19 cellular contexts compared by ENCODE assay signal in the genomic region with DNA sequence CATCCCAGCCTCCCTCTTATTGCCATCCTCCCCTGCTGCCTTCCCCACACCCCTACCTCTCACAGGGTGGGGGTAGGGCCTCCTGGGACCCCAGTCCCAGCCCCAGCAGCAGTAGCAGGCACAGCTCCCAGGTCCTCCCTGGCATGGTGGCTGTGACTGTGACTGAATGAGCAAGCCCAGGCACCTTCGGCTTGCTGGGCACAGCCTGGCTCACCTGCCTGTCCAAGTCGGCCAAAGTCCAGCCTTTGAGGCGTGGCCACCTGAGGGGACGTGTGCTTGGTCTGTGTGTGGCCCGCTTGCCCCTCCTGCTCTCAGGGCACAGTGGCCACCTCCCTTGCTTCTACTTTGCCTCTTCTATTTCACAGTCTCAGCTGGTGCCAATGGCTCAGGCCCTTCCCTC. TPM values are rescaled to one million over a fixed set of nuclear protein-coding genes. Genes with fewer than 3 reads are reported as not detected.
DNase-seq lines count a peak whose midpoint lies in the region; ATAC-seq and TF ChIP-seq lines count a peak whose summit lies in the region.
"Had no signal": no experiment of that assay in that cellular context is flagged by ENCODE, and none has a peak within 500 bp of the region (broad histone marks: within the 10 kb centered on the region; RNA-seq: fewer than 3 reads in every experiment).

TREH (minus strand) TSS at position 168 of the 400 bp plus-strand sequence; CDS start at position 145, 23 bp downstream.

- peak within 1 kb of the TSS; percentile 97 for H2AFZ ChIP-seq in HCT116 (ENCODE audit: low read depth, low read length, poor library complexity, severe bottlenecking)

- no peaks in the 10 kb centered on the region for H3K79me2 ChIP-seq in HCT116 (ENCODE audit: insufficient read depth, low read length)

- H3K4me2 ChIP-seq in HCT116 (ENCODE audit: low read length): peak within 1 kb of the TSS; percentile 75

- no peaks in the 10 kb centered on the region for H3K27me3 ChIP-seq in HCT116 (ENCODE audit: insufficient read depth, low read length)
- H3K27me3 ChIP-seq in body of pancreas: no peaks in the 10 kb centered on the region
- H3K27me3 ChIP-seq in lung (ENCODE audit: control insufficient read depth, insufficient read depth): no peaks in the 10 kb centered on the region
- H3K27me3 ChIP-seq: BLaER1 treated with 17β-estradiol and CSF1 and Interleukin-3, amounts not matched to agents 10 nM and 100 nM; cardiac muscle cell; SJCRH30 had no signal

- no peak for TF ChIP-seq RAD21 in HCT116 (IDR thresholded peaks at IDR 0.05; ENCODE audit: low read depth)

- peaks cover 0 to 4% of the 10 kb centered on the region in 2 experiments; a peak in 2 of 4 replicates for H3K9me3 ChIP-seq in HCT116 (ENCODE audit: control insufficient read depth in 1 of 2, insufficient read depth in 1 of 2, low read depth in 1 of 2, low read length in 2 of 2)
- H3K9me3 ChIP-seq in body of pancreas: no peaks in the 10 kb centered on the region
- H3K9me3 ChIP-seq in lung (ENCODE audit: control insufficient read depth in 2 of 2, insufficient read depth in 1 of 2, low read length in 1 of 2): peaks cover 0 to 2% of the 10 kb centered on the region in 2 donors
- H3K9me3 ChIP-seq: SJCRH30 had no signal

- ATAC-seq in HCT116 (peak; percentile 42), body of pancreas (peak; percentile 98), lung (ENCODE audit: insufficient read depth, low FRiP score) (peak; percentile 19)
- peak; percentile 11 for ATAC-seq in stimulated activated effector memory CD8-positive, alpha-beta T cell treated with anti-CD3 and anti-CD28 coated beads, Interleukin-12 subunit alpha, Interleukin-12 subunit beta, amount 100 ng/mL, for 72 hours
- ATAC-seq: activated CD4-positive, alpha-beta T cell treated with anti-CD3 and anti-CD28 coated beads for 36 hours had no signal

- no peaks in the 10 kb centered on the region for H3K9me2 ChIP-seq in HCT116 (ENCODE audit: insufficient read depth)

- no peak for TF ChIP-seq POLR2A in HCT116 (IDR thresholded peaks at IDR 0.05; ENCODE audit: borderline replicate concordance, extremely low read depth, insufficient read depth, insufficient read length)
- TF ChIP-seq POLR2A in body of pancreas (IDR thresholded peaks at IDR 0.05): peak; percentile 12 to 78 (median 59)

- H3K4me1 ChIP-seq in HCT116 (ENCODE audit: control insufficient read depth in 1 of 2, insufficient read depth in 2 of 2, low read length in 2 of 2) (peaks cover 9 to 15% of the 10 kb centered on the region in 2 experiments), body of pancreas (peaks cover 14% of the 10 kb centered on the region), lung (ENCODE audit: control insufficient read depth in 2 of 2, insufficient read depth in 2 of 2, low read length in 2 of 2) (no peaks in the 10 kb centered on the region)
- H3K4me1 ChIP-seq: SJCRH30 had no signal

- POLR2A ChIA-PET in HCT116 (lab: Charles Lee): interaction anchor here (1.2 kb wide), 1 partner anchor 9 kb away, joined by 4 read pairs; no protein-coding TSS in a partner anchor

- RAD21 ChIA-PET in HCT116 (lab: Charles Lee; ENCODE audit: low non-redundant PET in 1 of 2, low total read pairs in 2 of 2, uncharacterized antibody in 2 of 2, unreplicated experiment in 2 of 2): no interaction called here

- H3K36me3 Mint-ChIP-seq in stimulated activated effector memory CD8-positive, alpha-beta T cell treated with anti-CD3 and anti-CD28 coated beads, Interleukin-12 subunit alpha, Interleukin-12 subunit beta, amount 100 ng/mL, for 72 hours: no peaks in the 10 kb centered on the region

- peak within 1 kb of the TSS in 1 of 2 experiments; percentile 44; a peak in 2 of 4 replicates for H3K4me3 ChIP-seq in HCT116 (replicated peaks in 1 of 2; ENCODE audit: low read depth in 1 of 2, low read length in 2 of 2)
- no peak within 1 kb of the TSS for H3K4me3 ChIP-seq in body of pancreas
- H3K4me3 ChIP-seq in lung: no peak within 1 kb of the TSS
- H3K4me3 ChIP-seq: BLaER1 treated with 17β-estradiol and CSF1 and Interleukin-3, amounts not matched to agents 10 nM and 100 nM; cardiac muscle cell; SJCRH30 had no signal

- intact Hi-C loops in HCT116 (cut with micrococcal nuclease): no loop called here
- intact Hi-C loops in body of pancreas (cut with DNase I): no loop called here

- DNase-seq in HCT116 (ENCODE audit: low read depth, low spot score) (no peak), body of pancreas (peak; percentile 85 to 93 (median 87)), lung (ENCODE audit: low spot score) (no peak), NCI-H446 treated with DMSO at 0.1 percent for 48 hours (lab: John Stamatoyannopoulos, UW) (no peak), activated T-cell treated with anti-CD3 and anti-CD28 coated beads for 4 hours (no peak)
- DNase-seq in stimulated activated effector memory CD8-positive, alpha-beta T cell treated with anti-CD3 and anti-CD28 coated beads, Interleukin-12 subunit alpha, Interleukin-12 subunit beta, amount 100 ng/mL, for 72 hours (ENCODE audit: low spot score in 2 of 2): no peak
- DNase-seq in activated CD4-positive, alpha-beta T cell treated with anti-CD3 and anti-CD28 coated beads, Interleukin-2, amount 50 U/mL, for 1 hour: no peak
- DNase-seq: activated CD4-positive, alpha-beta T cell treated with anti-CD3 and anti-CD28 coated beads for 36 hours; DMS79 treated with DMSO at 0.1 percent for 48 hours; foreskin melanocyte; KG1; NCI-H1105 treated with DMSO at 0.1 percent for 48 hours; NK-92 treated with Interleukin-12 subunit alpha and Interleukin-12 subunit beta, amount 100 ng/mL, for 24 hours; SJCRH30; stimulated activated CD4-positive, alpha-beta T cell treated with anti-CD3 and anti-CD28 coated beads, Interleukin-15, amount 100 ng/mL, for 24 hours had no signal

- H3K9me3 Mint-ChIP-seq in stimulated activated effector memory CD8-positive, alpha-beta T cell treated with anti-CD3 and anti-CD28 coated beads, Interleukin-12 subunit alpha, Interleukin-12 subunit beta, amount 100 ng/mL, for 72 hours: no peaks in the 10 kb centered on the region

- no peaks in the 10 kb centered on the region for H3K4me1 Mint-ChIP-seq in stimulated activated effector memory CD8-positive, alpha-beta T cell treated with anti-CD3 and anti-CD28 coated beads, Interleukin-12 subunit alpha, Interleukin-12 subunit beta, amount 100 ng/mL, for 72 hours
- H3K4me1 Mint-ChIP-seq: activated CD4-positive, alpha-beta T cell treated with anti-CD3 and anti-CD28 coated beads for 36 hours had no signal

- no peak for TF ChIP-seq CTCF in HCT116 (IDR thresholded peaks at IDR 0.05 in 2 of 3, conservative IDR thresholded peaks at IDR 0.05 in 1 of 3; ENCODE audit: borderline replicate concordance in 1 of 3, insufficient read depth in 1 of 3, low read depth in 2 of 3, low read length in 2 of 3)
- no peak for TF ChIP-seq CTCF in body of pancreas (IDR thresholded peaks at IDR 0.05)
- no peak for TF ChIP-seq CTCF in lung (IDR thresholded peaks at IDR 0.05; ENCODE audit: control extremely low read depth, extremely low read depth)

- no TSS peak for BruUV-seq in HCT116 (replicated peaks; lab: Mats Ljungman, UMichigan)

- H3K27ac ChIP-seq in HCT116 (ENCODE audit: low read depth, low read length) (peak within 1 kb of the TSS; percentile 51), body of pancreas (peak within 1 kb of the TSS in 3 of 4 donors; percentile 35 to 77 (median 76)), lung (ENCODE audit: low read depth in 1 of 2, low read length in 1 of 2) (no peak within 1 kb of the TSS)
- H3K27ac ChIP-seq: BLaER1 treated with 17β-estradiol and CSF1 and Interleukin-3, amounts not matched to agents 10 nM and 100 nM; cardiac muscle cell; SJCRH30 had no signal

- no peak within 1 kb of the TSS for H3K4me3 Mint-ChIP-seq in stimulated activated effector memory CD8-positive, alpha-beta T cell treated with anti-CD3 and anti-CD28 coated beads, Interleukin-12 subunit alpha, Interleukin-12 subunit beta, amount 100 ng/mL, for 72 hours
- H3K4me3 Mint-ChIP-seq: activated CD4-positive, alpha-beta T cell treated with anti-CD3 and anti-CD28 coated beads for 36 hours; activated naive CD8-positive, alpha-beta T cell had no signal

- no peaks in the 10 kb centered on the region for H3K36me3 ChIP-seq in HCT116 (ENCODE audit: control insufficient read depth in 1 of 2, insufficient read depth in 2 of 2, low read length in 2 of 2)
- H3K36me3 ChIP-seq in body of pancreas (replicated peaks in 1 of 2; ENCODE audit: insufficient read depth in 1 of 2, low read depth in 2 of 2): no peaks in the 10 kb centered on the region
- H3K36me3 ChIP-seq in lung (ENCODE audit: control insufficient read depth in 2 of 2, insufficient read depth in 2 of 2, low read length in 2 of 2): no peaks in the 10 kb centered on the region
- H3K36me3 ChIP-seq: BLaER1 treated with 17β-estradiol and CSF1 and Interleukin-3, amounts not matched to agents 10 nM and 100 nM; cardiac muscle cell; SJCRH30 had no signal

- H4K20me1 ChIP-seq in HCT116 (ENCODE audit: insufficient read depth): no peaks in the 10 kb centered on the region
- H4K20me1 ChIP-seq: BLaER1 treated with 17β-estradiol and CSF1 and Interleukin-3, amounts not matched to agents 10 nM and 100 nM had no signal

- H3K27ac Mint-ChIP-seq in stimulated activated effector memory CD8-positive, alpha-beta T cell treated with anti-CD3 and anti-CD28 coated beads, Interleukin-12 subunit alpha, Interleukin-12 subunit beta, amount 100 ng/mL, for 72 hours: peak within 1 kb of the TSS; percentile 51
- H3K27ac Mint-ChIP-seq: activated CD4-positive, alpha-beta T cell treated with anti-CD3 and anti-CD28 coated beads for 36 hours; activated naive CD8-positive, alpha-beta T cell had no signal

- CTCF ChIA-PET in HCT116 (lab: Charles Lee): interaction anchor here (1.2 to 2.1 kb wide), 1 partner anchor 10 kb away, joined by 8 to 12 read pairs; no protein-coding TSS in a partner anchor

- peak within 1 kb of the TSS; percentile 32 for H3K9ac ChIP-seq in HCT116 (ENCODE audit: low read length)
- H3K9ac ChIP-seq: BLaER1 treated with 17β-estradiol and CSF1 and Interleukin-3, amounts not matched to agents 10 nM and 100 nM had no signal

- WGBS in body of pancreas, 2 donors: 20% methylated on average over 5 of the region's 5 CpGs; no CpG with 5 or more reads in 1 of the 2 donors
- WGBS in lung, 2 donors: 78 to 90% methylated on average over 5 of the region's 5 CpGs

TF ChIP-seq in HCT116, 20 proteins besides CTCF, POLR2A, EP300 and RAD21:
- no peak for TF ChIP-seq SIN3A (IDR thresholded peaks at IDR 0.05; ENCODE audit: low read depth)
- no peak for TF ChIP-seq SRF (IDR thresholded peaks at IDR 0.05; ENCODE audit: low read depth)
- TF ChIP-seq CBX3 (IDR thresholded peaks at IDR 0.05; ENCODE audit: low read depth): no peak

RNA-seq across cellular contexts. Expression of gene TREH, which starts in this region (rescaled TPM):
- 0.15 TPM for total RNA-seq in HCT116 (2021; ENCODE audit: unreplicated experiment)
- 0.12 TPM in 1 of 2 replicates, not detected in the other for polyA plus RNA-seq in HCT116 (2012)
- 1 to 10 TPM in 1 of 2 donors, not detected in 1; 2.0 TPM for total RNA-seq in body of pancreas
- total RNA-seq in lung: under 1 TPM in 1 of 2 donors, not detected in 1; 0.17 TPM
- polyA plus RNA-seq in lung: 1 to 10 TPM in 1 of 2 donors, under 1 TPM in 1; 0.19 to 1.1 TPM
- total RNA-seq: activated CD4-positive, alpha-beta T cell treated with anti-CD3 and anti-CD28 coated beads for 36 hours; cardiac muscle cell; osteocyte; SJCRH30 had no signal

Comparison
In these comparisons a context has a peak if more than half of its experiments do, and no peak if none do; other contexts are left out.
1. Peak in ATAC-seq, H3K27ac ChIP-seq, H3K9ac ChIP-seq and H3K4me2 ChIP-seq in HCT116; RNA of the gene not detected or under 1 TPM.
2. ATAC-seq: peak in every context shown above with its lines; median percentile 98 in body of pancreas; 42 in HCT116; 19 in lung; 11 in stimulated activated effector memory CD8-positive, alpha-beta T cell treated with anti-CD3 and anti-CD28 coated beads, Interleukin-12 subunit alpha, Interleukin-12 subunit beta, amount 100 ng/mL, for 72 hours.
3. DNase-seq: peak in body of pancreas (4 of 4); none in HCT116 (single experiment), lung (single experiment), stimulated activated effector memory CD8-positive, alpha-beta T cell treated with anti-CD3 and anti-CD28 coated beads, Interleukin-12 subunit alpha, Interleukin-12 subunit beta, amount 100 ng/mL, for 72 hours (0 of 2), NCI-H446 treated with DMSO at 0.1 percent for 48 hours (single experiment), activated CD4-positive, alpha-beta T cell treated with anti-CD3 and anti-CD28 coated beads, Interleukin-2, amount 50 U/mL, for 1 hour (single experiment) and activated T-cell treated with anti-CD3 and anti-CD28 coated beads for 4 hours (single experiment).
4. H3K27ac ChIP-seq: peak in body of pancreas (3 of 4); none in lung (0 of 2).